ENCODE assay signal across 11 cellular contexts in the genomic region with DNA sequence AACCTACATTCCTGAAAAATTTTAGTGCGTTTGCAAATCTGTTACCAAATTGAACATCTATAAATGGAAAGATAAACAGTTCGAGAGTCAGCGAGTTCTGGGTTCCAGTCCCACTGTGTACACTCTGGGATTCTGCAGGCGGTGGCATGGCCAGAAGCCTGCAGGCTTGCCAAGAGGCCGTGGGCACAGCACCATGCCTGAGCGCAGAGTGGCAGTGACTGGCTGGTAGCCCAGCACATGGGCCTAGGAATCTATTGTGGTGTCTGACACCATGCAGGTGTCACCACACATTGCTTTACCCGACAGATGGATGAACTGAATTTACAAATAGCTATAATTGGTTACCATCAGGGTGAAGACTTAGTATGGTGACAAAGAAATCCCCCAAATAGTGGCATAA.
"Had no signal": no experiment of that assay in that cellular context is flagged by ENCODE, and none has a peak within 500 bp of the region (broad histone marks: within the 10 kb centered on the region; RNA-seq: fewer than 3 reads in every experiment).

No MANE protein-coding gene starts in this region.

- DNase-seq: activated CD4-positive, alpha-beta T cell treated with anti-CD3 and anti-CD28 coated beads, Interleukin-2, amount 50 U/mL, for 1 hour; activated CD8-positive, alpha-beta memory T cell treated with anti-CD3 and anti-CD28 coated beads for 24 hours; activated naive CD4-positive, alpha-beta T cell; ovary; stimulated activated CD4-positive, alpha-beta T cell treated with anti-CD3 and anti-CD28 coated beads, Interleukin-4, amount 100 ng/mL, for 1 hour; stimulated activated naive CD4-positive, alpha-beta T cell; trophoblast cell had no signal

- H3K4me3 ChIP-seq: lung, ovary had no signal

- H3K27me3 ChIP-seq: ovary had no signal

- H3K36me3 ChIP-seq: ovary had no signal

- H3K9me3 ChIP-seq: ovary had no signal

- ATAC-seq: activated CD4-positive, CD25-positive, alpha-beta regulatory T cell treated with anti-CD3 and anti-CD28 coated beads, Interleukin-2, amount 50 U/mL, for 24 hours had no signal

- FAIRE-seq: bronchial epithelial cell, endometrium had no signal

- H3K27ac ChIP-seq: ovary had no signal
